1 cellular context compared by ENCODE assay signal in the genomic region with DNA sequence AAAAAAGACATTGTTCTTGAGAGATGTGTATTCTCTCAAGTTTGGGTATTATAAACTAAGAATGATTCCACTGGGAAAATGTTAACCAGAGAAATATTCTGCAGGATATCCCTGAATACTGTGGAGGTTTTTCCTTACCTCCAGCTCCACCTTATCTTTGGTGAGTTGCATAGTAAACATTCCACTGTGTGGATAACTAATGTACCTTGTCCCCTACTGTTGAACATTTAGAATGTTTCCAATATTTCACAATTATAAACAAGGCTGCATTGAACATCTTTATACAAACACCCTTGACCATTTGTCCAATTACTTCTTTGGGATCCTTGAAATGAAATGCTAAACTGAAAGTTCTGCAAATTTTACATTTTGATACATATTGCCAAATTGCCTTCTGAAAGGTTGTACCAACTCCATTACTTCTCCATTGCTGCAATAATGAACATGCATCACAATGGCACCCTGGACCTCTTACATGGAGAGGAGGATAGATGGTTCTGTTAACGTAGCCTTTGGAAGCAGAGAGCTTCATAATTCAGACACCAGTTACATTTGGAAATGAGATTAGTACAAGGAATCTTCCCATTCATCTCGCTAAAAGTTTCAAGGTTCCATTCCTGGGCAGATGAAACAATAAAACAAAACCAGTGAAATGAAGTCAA.
TF ChIP-seq lines count a peak whose summit lies in the region.

No MANE protein-coding gene starts in this region.

TF ChIP-seq in HepG2, 621 proteins besides CTCF, POLR2A, EP300 and RAD21 (continued from another document and continues in another):
- TF ChIP-seq, protein P1, sequence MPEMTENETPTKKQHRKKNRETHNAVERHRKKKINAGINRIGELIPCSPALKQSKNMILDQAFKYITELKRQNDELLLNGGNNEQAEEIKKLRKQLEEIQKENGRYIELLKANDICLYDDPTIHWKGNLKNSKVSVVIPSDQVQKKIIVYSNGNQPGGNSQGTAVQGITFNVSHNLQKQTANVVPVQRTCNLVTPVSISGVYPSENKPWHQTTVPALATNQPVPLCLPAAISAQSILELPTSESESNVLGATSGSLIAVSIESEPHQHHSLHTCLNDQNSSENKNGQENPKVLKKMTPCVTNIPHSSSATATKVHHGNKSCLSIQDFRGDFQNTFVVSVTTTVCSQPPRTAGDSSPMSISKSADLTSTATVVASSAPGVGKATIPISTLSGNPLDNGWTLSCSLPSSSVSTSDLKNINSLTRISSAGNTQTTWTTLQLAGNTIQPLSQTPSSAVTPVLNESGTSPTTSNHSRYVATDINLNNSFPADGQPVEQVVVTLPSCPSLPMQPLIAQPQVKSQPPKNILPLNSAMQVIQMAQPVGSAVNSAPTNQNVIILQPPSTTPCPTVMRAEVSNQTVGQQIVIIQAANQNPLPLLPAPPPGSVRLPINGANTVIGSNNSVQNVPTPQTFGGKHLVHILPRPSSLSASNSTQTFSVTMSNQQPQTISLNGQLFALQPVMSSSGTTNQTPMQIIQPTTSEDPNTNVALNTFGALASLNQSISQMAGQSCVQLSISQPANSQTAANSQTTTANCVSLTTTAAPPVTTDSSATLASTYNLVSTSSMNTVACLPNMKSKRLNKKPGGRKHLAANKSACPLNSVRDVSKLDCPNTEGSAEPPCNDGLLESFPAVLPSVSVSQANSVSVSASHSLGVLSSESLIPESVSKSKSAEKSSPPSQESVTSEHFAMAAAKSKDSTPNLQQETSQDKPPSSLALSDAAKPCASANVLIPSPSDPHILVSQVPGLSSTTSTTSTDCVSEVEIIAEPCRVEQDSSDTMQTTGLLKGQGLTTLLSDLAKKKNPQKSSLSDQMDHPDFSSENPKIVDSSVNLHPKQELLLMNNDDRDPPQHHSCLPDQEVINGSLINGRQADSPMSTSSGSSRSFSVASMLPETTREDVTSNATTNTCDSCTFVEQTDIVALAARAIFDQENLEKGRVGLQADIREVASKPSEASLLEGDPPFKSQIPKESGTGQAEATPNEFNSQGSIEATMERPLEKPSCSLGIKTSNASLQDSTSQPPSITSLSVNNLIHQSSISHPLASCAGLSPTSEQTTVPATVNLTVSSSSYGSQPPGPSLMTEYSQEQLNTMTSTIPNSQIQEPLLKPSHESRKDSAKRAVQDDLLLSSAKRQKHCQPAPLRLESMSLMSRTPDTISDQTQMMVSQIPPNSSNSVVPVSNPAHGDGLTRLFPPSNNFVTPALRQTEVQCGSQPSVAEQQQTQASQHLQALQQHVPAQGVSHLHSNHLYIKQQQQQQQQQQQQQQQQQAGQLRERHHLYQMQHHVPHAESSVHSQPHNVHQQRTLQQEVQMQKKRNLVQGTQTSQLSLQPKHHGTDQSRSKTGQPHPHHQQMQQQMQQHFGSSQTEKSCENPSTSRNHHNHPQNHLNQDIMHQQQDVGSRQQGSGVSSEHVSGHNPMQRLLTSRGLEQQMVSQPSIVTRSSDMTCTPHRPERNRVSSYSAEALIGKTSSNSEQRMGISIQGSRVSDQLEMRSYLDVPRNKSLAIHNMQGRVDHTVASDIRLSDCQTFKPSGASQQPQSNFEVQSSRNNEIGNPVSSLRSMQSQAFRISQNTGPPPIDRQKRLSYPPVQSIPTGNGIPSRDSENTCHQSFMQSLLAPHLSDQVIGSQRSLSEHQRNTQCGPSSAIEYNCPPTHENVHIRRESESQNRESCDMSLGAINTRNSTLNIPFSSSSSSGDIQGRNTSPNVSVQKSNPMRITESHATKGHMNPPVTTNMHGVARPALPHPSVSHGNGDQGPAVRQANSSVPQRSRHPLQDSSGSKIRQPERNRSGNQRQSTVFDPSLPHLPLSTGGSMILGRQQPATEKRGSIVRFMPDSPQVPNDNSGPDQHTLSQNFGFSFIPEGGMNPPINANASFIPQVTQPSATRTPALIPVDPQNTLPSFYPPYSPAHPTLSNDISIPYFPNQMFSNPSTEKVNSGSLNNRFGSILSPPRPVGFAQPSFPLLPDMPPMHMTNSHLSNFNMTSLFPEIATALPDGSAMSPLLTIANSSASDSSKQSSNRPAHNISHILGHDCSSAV (CRISPR knock-in tag; IDR thresholded peaks at IDR 0.05; ENCODE audit: borderline replicate concordance), result no peak
- peak; percentile 48; the same call in 1 of the 2 replicates for TF ChIP-seq CBFB (CRISPR knock-in tag; IDR thresholded peaks at IDR 0.05)
- TF ChIP-seq MLLT10 (CRISPR knock-in tag; IDR thresholded peaks at IDR 0.05), result no peak
- TF ChIP-seq MIER3 (CRISPR knock-in tag; IDR thresholded peaks at IDR 0.05; ENCODE audit: borderline replicate concordance), result peak; percentile 94; the same call in 1 of the 2 replicates
- TF ChIP-seq CENPT (CRISPR knock-in tag; IDR thresholded peaks at IDR 0.05; ENCODE audit: low read depth), result no peak
- peak; percentile 90 for TF ChIP-seq NFIC (IDR thresholded peaks at IDR 0.05; ENCODE audit: low read length)
- no peak for TF ChIP-seq ZNF432 (CRISPR knock-in tag; IDR thresholded peaks at IDR 0.05; ENCODE audit: borderline replicate concordance)
- 0 out of 2 replicates have a peak, but pooled peaks have one; percentile 21 for TF ChIP-seq ELF4 (CRISPR knock-in tag; IDR thresholded peaks at IDR 0.05; ENCODE audit: borderline replicate concordance)
- TF ChIP-seq FOXA1 (IDR thresholded peaks at IDR 0.05), result peak; percentile 85
- peak; percentile 97 for TF ChIP-seq FOXA1 (CRISPR knock-in tag; IDR thresholded peaks at IDR 0.05)
- no peak for TF ChIP-seq TEAD2 (CRISPR knock-in tag; IDR thresholded peaks at IDR 0.05)
- TF ChIP-seq SYNCRIP (IDR thresholded peaks at IDR 0.05; ENCODE audit: insufficient read depth, low read depth, low read length), result no peak
- no peak for TF ChIP-seq MXD1 (CRISPR knock-in tag; IDR thresholded peaks at IDR 0.05)
- no peak for TF ChIP-seq MYC (CRISPR knock-in tag; IDR thresholded peaks at IDR 0.05; ENCODE audit: borderline replicate concordance)
- TF ChIP-seq HOXD1 (CRISPR knock-in tag; IDR thresholded peaks at IDR 0.05), result 0 out of 2 replicates have a peak, but pooled peaks have one; percentile 68
- peak; percentile 78; the same call in 1 of the 2 replicates for TF ChIP-seq ZMYM2 (CRISPR knock-in tag; IDR thresholded peaks at IDR 0.05)
- TF ChIP-seq, protein P2, sequence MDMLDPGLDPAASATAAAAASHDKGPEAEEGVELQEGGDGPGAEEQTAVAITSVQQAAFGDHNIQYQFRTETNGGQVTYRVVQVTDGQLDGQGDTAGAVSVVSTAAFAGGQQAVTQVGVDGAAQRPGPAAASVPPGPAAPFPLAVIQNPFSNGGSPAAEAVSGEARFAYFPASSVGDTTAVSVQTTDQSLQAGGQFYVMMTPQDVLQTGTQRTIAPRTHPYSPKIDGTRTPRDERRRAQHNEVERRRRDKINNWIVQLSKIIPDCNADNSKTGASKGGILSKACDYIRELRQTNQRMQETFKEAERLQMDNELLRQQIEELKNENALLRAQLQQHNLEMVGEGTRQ (IDR thresholded peaks at IDR 0.05; ENCODE audit: low read depth, low read length), result no peak
- TF ChIP-seq, protein P2 (CRISPR knock-in tag; IDR thresholded peaks at IDR 0.05; ENCODE audit: borderline replicate concordance), result no peak
- TF ChIP-seq KLF12 (CRISPR knock-in tag; IDR thresholded peaks at IDR 0.05; ENCODE audit: borderline replicate concordance), result 0 out of 2 replicates have a peak, but pooled peaks have one; percentile 33
- TF ChIP-seq ZHX2 (IDR thresholded peaks at IDR 0.05; ENCODE audit: low read depth), result no peak
- TF ChIP-seq ZHX2 (CRISPR knock-in tag; IDR thresholded peaks at IDR 0.05; ENCODE audit: borderline replicate concordance), result 0 out of 2 replicates have a peak, but pooled peaks have one; percentile 65
- TF ChIP-seq CENPBD1 (CRISPR knock-in tag; IDR thresholded peaks at IDR 0.05; ENCODE audit: borderline replicate concordance, low read depth), result no peak
- TF ChIP-seq DNMT1 (CRISPR knock-in tag; IDR thresholded peaks at IDR 0.05), result no peak
- TF ChIP-seq, protein P3, sequence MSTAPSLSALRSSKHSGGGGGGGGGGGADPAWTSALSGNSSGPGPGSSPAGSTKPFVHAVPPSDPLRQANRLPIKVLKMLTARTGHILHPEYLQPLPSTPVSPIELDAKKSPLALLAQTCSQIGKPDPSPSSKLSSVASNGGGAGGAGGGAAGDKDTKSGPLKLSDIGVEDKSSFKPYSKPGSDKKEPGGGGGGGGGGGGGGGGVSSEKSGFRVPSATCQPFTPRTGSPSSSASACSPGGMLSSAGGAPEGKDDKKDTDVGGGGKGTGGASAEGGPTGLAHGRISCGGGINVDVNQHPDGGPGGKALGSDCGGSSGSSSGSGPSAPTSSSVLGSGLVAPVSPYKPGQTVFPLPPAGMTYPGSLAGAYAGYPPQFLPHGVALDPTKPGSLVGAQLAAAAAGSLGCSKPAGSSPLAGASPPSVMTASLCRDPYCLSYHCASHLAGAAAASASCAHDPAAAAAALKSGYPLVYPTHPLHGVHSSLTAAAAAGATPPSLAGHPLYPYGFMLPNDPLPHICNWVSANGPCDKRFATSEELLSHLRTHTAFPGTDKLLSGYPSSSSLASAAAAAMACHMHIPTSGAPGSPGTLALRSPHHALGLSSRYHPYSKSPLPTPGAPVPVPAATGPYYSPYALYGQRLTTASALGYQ (CRISPR knock-in tag; IDR thresholded peaks at IDR 0.05), result peak; percentile 87
- TF ChIP-seq ZC3H4 (CRISPR knock-in tag; IDR thresholded peaks at IDR 0.05; ENCODE audit: borderline replicate concordance), result no peak
- TF ChIP-seq, protein P4, sequence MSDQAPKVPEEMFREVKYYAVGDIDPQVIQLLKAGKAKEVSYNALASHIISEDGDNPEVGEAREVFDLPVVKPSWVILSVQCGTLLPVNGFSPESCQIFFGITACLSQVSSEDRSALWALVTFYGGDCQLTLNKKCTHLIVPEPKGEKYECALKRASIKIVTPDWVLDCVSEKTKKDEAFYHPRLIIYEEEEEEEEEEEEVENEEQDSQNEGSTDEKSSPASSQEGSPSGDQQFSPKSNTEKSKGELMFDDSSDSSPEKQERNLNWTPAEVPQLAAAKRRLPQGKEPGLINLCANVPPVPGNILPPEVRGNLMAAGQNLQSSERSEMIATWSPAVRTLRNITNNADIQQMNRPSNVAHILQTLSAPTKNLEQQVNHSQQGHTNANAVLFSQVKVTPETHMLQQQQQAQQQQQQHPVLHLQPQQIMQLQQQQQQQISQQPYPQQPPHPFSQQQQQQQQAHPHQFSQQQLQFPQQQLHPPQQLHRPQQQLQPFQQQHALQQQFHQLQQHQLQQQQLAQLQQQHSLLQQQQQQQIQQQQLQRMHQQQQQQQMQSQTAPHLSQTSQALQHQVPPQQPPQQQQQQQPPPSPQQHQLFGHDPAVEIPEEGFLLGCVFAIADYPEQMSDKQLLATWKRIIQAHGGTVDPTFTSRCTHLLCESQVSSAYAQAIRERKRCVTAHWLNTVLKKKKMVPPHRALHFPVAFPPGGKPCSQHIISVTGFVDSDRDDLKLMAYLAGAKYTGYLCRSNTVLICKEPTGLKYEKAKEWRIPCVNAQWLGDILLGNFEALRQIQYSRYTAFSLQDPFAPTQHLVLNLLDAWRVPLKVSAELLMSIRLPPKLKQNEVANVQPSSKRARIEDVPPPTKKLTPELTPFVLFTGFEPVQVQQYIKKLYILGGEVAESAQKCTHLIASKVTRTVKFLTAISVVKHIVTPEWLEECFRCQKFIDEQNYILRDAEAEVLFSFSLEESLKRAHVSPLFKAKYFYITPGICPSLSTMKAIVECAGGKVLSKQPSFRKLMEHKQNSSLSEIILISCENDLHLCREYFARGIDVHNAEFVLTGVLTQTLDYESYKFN (CRISPR knock-in tag; conservative IDR thresholded peaks at IDR 0.05), result peak; percentile 97
- TF ChIP-seq BHLHE40 (IDR thresholded peaks at IDR 0.05; ENCODE audit: low read length), result no peak
- TF ChIP-seq XBP1 (CRISPR knock-in tag; IDR thresholded peaks at IDR 0.05), result no peak
- TF ChIP-seq CREB1 (IDR thresholded peaks at IDR 0.05), result no peak
- no peak; the same call in 1 of the 2 replicates for TF ChIP-seq CREB1 (CRISPR knock-in tag; IDR thresholded peaks at IDR 0.05)
- TF ChIP-seq MAF1 (CRISPR knock-in tag; IDR thresholded peaks at IDR 0.05; ENCODE audit: borderline replicate concordance), result 0 out of 2 replicates have a peak, but pooled peaks have one; percentile 68
